ENCODE assay signal across 25 cellular contexts in the genomic region with DNA sequence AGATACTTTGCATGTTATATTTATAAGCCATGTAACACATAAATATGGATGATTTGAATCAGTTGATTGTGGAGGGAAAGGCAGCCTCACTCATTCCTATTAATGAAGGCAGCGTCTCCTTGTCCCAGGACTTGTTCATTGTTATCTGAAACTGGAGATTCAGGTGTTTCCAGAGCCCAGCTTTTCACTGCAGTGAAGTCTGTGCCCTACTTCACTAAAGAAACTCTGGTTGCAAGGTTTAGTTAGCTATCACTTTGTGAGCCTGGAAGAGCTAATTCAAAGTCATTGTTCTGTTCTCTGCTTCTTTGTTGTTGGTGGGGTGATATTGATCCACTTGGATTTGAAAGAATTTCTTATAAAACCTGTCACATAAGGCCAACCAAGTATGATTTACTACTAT.
"Had no signal": no experiment of that assay in that cellular context is flagged by ENCODE, and none has a peak within 500 bp of the region (broad histone marks: within the 10 kb centered on the region; RNA-seq: fewer than 3 reads in every experiment).

No MANE protein-coding gene starts in this region.

- ATAC-seq: activated T-cell treated with anti-CD3 and anti-CD28 coated beads, Interleukin-2, amount 50 U/mL, for 4 hours; gastroesophageal sphincter; heart right ventricle; mucosa of descending colon; naive thymus-derived CD8-positive, alpha-beta T cell; right lobe of liver; stimulated activated effector memory CD8-positive, alpha-beta T cell treated with anti-CD3 and anti-CD28 coated beads, Interleukin-12 subunit alpha, Interleukin-12 subunit beta, amount 100 ng/mL, for 72 hours had no signal

- H3K9me3 ChIP-seq: esophagus muscularis mucosa, gastroesophageal sphincter, heart right ventricle, mucosa of descending colon, pancreas, right lobe of liver, testis, upper lobe of left lung had no signal

- H3K4me1 ChIP-seq: right lobe of liver had no signal

- H3K9me3 Mint-ChIP-seq: activated T-cell treated with anti-CD3 and anti-CD28 coated beads, Interleukin-2, amount 50 U/mL, for 4 hours; memory B cell; naive thymus-derived CD8-positive, alpha-beta T cell; stimulated activated effector memory CD8-positive, alpha-beta T cell treated with anti-CD3 and anti-CD28 coated beads, Interleukin-12 subunit alpha, Interleukin-12 subunit beta, amount 100 ng/mL, for 72 hours had no signal

- H3K4me3 ChIP-seq: cardiac muscle cell, esophagus muscularis mucosa, gastroesophageal sphincter, heart right ventricle, mucosa of descending colon, pancreas, right lobe of liver, testis, upper lobe of left lung had no signal

- H3K27ac ChIP-seq: cardiac muscle cell, esophagus muscularis mucosa, gastroesophageal sphincter, heart right ventricle, pancreas, right lobe of liver, testis, upper lobe of left lung had no signal

- H3K27me3 Mint-ChIP-seq: memory B cell; naive thymus-derived CD8-positive, alpha-beta T cell had no signal

- H3K4me3 Mint-ChIP-seq: activated T-cell treated with anti-CD3 and anti-CD28 coated beads, Interleukin-2, amount 50 U/mL, for 4 hours; stimulated activated effector memory CD8-positive, alpha-beta T cell treated with anti-CD3 and anti-CD28 coated beads, Interleukin-12 subunit alpha, Interleukin-12 subunit beta, amount 100 ng/mL, for 72 hours had no signal

- H3K36me3 ChIP-seq: esophagus muscularis mucosa, gastroesophageal sphincter, pancreas, right lobe of liver, upper lobe of left lung had no signal

- FAIRE-seq: endothelial cell of umbilical vein, pancreas, small intestine had no signal

- H3K27me3 ChIP-seq: cardiac muscle cell, esophagus muscularis mucosa, gastroesophageal sphincter, heart right ventricle, pancreas, right lobe of liver, testis, upper lobe of left lung had no signal

- DNase-seq: activated CD4-positive, alpha-beta T cell treated with anti-CD3 and anti-CD28 coated beads, Interleukin-2, amount 50 U/mL, for 1 hour; activated CD4-positive, CD25-positive, alpha-beta regulatory T cell treated with anti-CD3 and anti-CD28 coated beads, Interleukin-2, amount 50 U/mL, for 72 hours; activated CD8-positive, alpha-beta memory T cell treated with anti-CD3 and anti-CD28 coated beads, Interleukin-2, amount 50 U/mL, for 4 hours; activated effector memory CD4-positive, alpha-beta T cell treated with anti-CD3 and anti-CD28 coated beads, Interleukin-2, amount 50 U/mL, for 16 hours; activated naive CD4-positive, alpha-beta T cell treated with anti-CD3 and anti-CD28 coated beads, Interleukin-2, amount 50 U/mL, for 16 hours; activated T-cell treated with anti-CD3 and anti-CD28 coated beads, Interleukin-2, amount 50 U/mL, for 4 hours; amniotic stem cell; dermis blood vessel endothelial cell; effector memory CD4-positive, alpha-beta T cell; heart right ventricle; mucosa of descending colon; naive thymus-derived CD8-positive, alpha-beta T cell; pancreas; right lobe of liver; small intestine; stimulated activated CD4-positive, alpha-beta T cell treated with anti-CD3 and anti-CD28 coated beads, Interleukin-15, amount 100 ng/mL, for 24 hours; stimulated activated CD4-positive, alpha-beta T cell treated with anti-CD3 and anti-CD28 coated beads, Interleukin-4, amount 100 ng/mL, for 24 hours; testis; upper lobe of left lung had no signal
